Comparison of ENCODE assay signal across 8 cellular contexts in the genomic region with DNA sequence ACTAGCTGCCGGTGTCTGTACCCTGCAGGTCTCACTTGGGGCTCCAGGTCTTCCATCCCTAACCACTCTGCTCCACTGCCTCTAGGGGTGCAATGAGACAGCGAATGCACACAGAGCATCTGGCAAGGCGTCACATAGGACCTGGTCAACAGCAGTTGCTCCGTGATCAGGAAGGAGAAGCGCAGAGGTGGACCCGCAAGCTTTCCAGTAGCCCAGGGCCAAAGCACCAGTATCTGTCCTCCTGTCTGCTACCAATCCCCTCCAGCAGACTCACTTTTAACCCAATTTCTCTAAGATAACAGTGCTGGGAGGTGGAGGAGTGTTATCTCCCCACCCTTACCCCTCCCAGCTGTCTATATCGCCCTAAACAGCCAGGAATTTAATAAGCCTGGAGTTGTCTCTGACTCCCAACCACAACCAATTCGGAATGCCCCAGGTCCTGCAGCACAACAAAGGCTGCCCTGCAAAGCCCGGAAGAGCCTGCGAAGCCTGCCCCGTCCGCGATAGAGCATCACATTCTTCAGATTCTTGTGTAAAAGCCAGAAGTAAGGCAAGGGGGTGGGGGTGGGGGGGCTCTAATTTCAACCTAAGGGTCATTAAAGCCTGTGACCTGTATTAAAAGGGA. TPM values are rescaled to one million over a fixed set of nuclear protein-coding genes. Genes with fewer than 3 reads are reported as not detected.
DNase-seq lines count a peak whose midpoint lies in the region; ATAC-seq and TF ChIP-seq lines count a peak whose summit lies in the region.

No MANE protein-coding gene starts in this region.

- ATAC-seq in T-cell (replicated peaks in 1 of 4) (no peak), naive B cell (ENCODE audit: low read depth in 2 of 2) (no peak), GM19397 (IDR thresholded peaks at IDR 0.05; ENCODE audit: unreplicated experiment) (no peak), HG03097 (IDR thresholded peaks at IDR 0.05; ENCODE audit: low FRiP score, unreplicated experiment) (no peak), GM19395 (IDR thresholded peaks at IDR 0.05; ENCODE audit: unreplicated experiment) (no peak), HG03442 (IDR thresholded peaks at IDR 0.05; ENCODE audit: unreplicated experiment) (no peak)

- H3K27ac Mint-ChIP-seq in T-cell (peak overlapping the region; percentile 95 to 96), naive B cell (peak overlapping the region in 5 of 6 donors; percentile 47 to 99 (median 88))

- CTCF ChIA-PET in T-cell (lab: Charles Lee) = interaction anchor here in 1 of 2 donors (0.5 to 0.9 kb wide), 2 partner anchors 9 to 55 kb away, joined by 3 to 7 read pairs; no protein-coding TSS in a partner anchor

- H3K4me3 Mint-ChIP-seq in T-cell = peak overlapping the region; percentile 81 to 98 (median 82)
- peak overlapping the region; percentile 37 to 85 (median 70) for H3K4me3 Mint-ChIP-seq in naive B cell

- H3K27me3 Mint-ChIP-seq in T-cell = no peaks in the 10 kb centered on the region
- no peaks in the 10 kb centered on the region for H3K27me3 Mint-ChIP-seq in naive B cell

- POLR2A ChIA-PET in T-cell (lab: Charles Lee) = no interaction called here

- DNase-seq in GM20000 (ENCODE audit: low spot score) (no peak), T-cell (peak in 1 of 34 experiments; percentile 42), epithelial cell of esophagus (ENCODE audit: low read depth) (peak; percentile 38), naive B cell (no peak)

- no peak overlapping the region for H3K4me3 ChIP-seq in epithelial cell of esophagus (ENCODE audit: low read length)

- H3K9me3 Mint-ChIP-seq in T-cell (no peaks in the 10 kb centered on the region), naive B cell (no peaks in the 10 kb centered on the region)

- H3K36me3 Mint-ChIP-seq in T-cell (peaks cover 6% of the 10 kb centered on the region), naive B cell (peaks cover 0 to 5% of the 10 kb centered on the region in 2 donors)

- H3K4me1 Mint-ChIP-seq in T-cell (peaks cover 96 to 98% (median 97%) of the 10 kb centered on the region in 3 donors), naive B cell (peaks cover 70 to 94% (median 91%) of the 10 kb centered on the region in 3 donors)

- peak; percentile 3 for TF ChIP-seq CTCF in GM20000 (IDR thresholded peaks at IDR 0.05; ENCODE audit: extremely low read depth, missing control alignments)
- TF ChIP-seq CTCF in epithelial cell of esophagus (IDR thresholded peaks at IDR 0.05; ENCODE audit: insufficient read depth, low read depth, low read length, missing control alignments) = no peak

RNA-seq across cellular contexts. Expression of gene MYH9, which starts 19.3 kb away (rescaled TPM):
- total RNA-seq in T-cell = 1,000 to 10,000 TPM in 2 of 5 donors, 100 to 1,000 TPM in 3; 816 to 1,109 (median 896) TPM
- 100 to 1,000 TPM in 1 of 6 donors, 10 to 100 TPM in 5; 17.3 to 255 (median 64.5) TPM for polyA plus RNA-seq in naive B cell (ENCODE audit: low read depth in 6 of 6)
